In genomic region chr9:104725014-104725413, GRCh38 we compare ENCODE assay signal across 28 cellular contexts. TPM values are rescaled to one million over a fixed set of nuclear protein-coding genes. Genes with fewer than 3 reads are reported as not detected.
A peak's percentile ranks its signal among the peaks of the same experiment; 100 is the strongest.
DNase-seq lines count a peak whose midpoint lies in the region; TF ChIP-seq lines count a peak whose summit lies in the region.
"Had no signal": no experiment of that assay in that cellular context is flagged by ENCODE, and none has a peak within 500 bp of the region (broad histone marks: within the 10 kb centered on the region; RNA-seq: fewer than 3 reads in every experiment).

No MANE protein-coding gene starts in this region.

- no peak for TF ChIP-seq RAD21 in Ishikawa (IDR thresholded peaks at IDR 0.05; ENCODE audit: low read depth)

- TF ChIP-seq EP300 in Ishikawa (IDR thresholded peaks at IDR 0.05; ENCODE audit: borderline replicate concordance) = no peak

- peak; percentile 6 for DNase-seq in NCI-H82 (lab: John Stamatoyannopoulos, UW)
- no peak for DNase-seq in NCI-H82 treated with DMSO at 0.1 percent for 48 hours (lab: John Stamatoyannopoulos, UW; ENCODE audit: unreplicated experiment)
- peak; percentile 6 for DNase-seq in NCI-H345 treated with DMSO at 0.1 percent for 48 hours (lab: John Stamatoyannopoulos, UW; ENCODE audit: unreplicated experiment)
- DNase-seq in myocyte (ENCODE audit: low read depth) = peak; percentile 47
- DNase-seq in activated CD4-positive, alpha-beta T cell treated with anti-CD3 and anti-CD28 coated beads for 48 hours = no peak
- DNase-seq in NCI-H2227 (lab: John Stamatoyannopoulos, UW; ENCODE audit: unreplicated experiment) = no peak
- DNase-seq in SKM-1 (lab: John Stamatoyannopoulos, UW; ENCODE audit: unreplicated experiment) = no peak
- DNase-seq: activated CD4-positive, alpha-beta T cell treated with anti-CD3 and anti-CD28 coated beads for 36 hours; activated naive CD4-positive, alpha-beta T cell treated with anti-CD3 and anti-CD28 coated beads, Interleukin-2, amount 10 ng/mL, durations not matched to agents 7 days and 5 days; CD8-positive, alpha-beta memory T cell; immature natural killer cell; IMR-90; left cardiac atrium; mucosa of descending colon; NCI-H1436; NCI-H2227 treated with DMSO at 0.1 percent for 48 hours; NCI-H774; psoas muscle; stimulated activated CD4-positive, alpha-beta T cell treated with anti-CD3 and anti-CD28 coated beads, Interleukin-4, amount 100 ng/mL, for 24 hours; tibial artery had no signal

TF ChIP-seq in Ishikawa, 13 proteins besides CTCF, POLR2A, EP300 and RAD21:
- TF ChIP-seq CREB1 (IDR thresholded peaks at IDR 0.05; ENCODE audit: low read depth) (no peak), NFIC (IDR thresholded peaks at IDR 0.05) (0 out of 2 replicates have a peak, but pooled peaks have one; percentile 28)

RNA-seq across cellular contexts. Expression of gene NIPSNAP3A, which starts 22.5 kb away (rescaled TPM):
- total RNA-seq in myocyte = 41.7 and 44.8 TPM in 2 replicates
- 30.6 TPM for polyA plus RNA-seq in myocyte (2012)

RNA-seq across cellular contexts. Expression of gene OR13D1, which starts 30.7 kb away (rescaled TPM):
- total RNA-seq in myocyte = not detected in 2 replicates
- not detected for polyA plus RNA-seq in myocyte (2012)
- total RNA-seq: activated CD4-positive, alpha-beta T cell treated with anti-CD3 and anti-CD28 coated beads for 36 hours; activated T-helper 17 cell treated with anti-CD3 and anti-CD28 coated beads, Interleukin-2, amount 50 U/mL, for 72 hours; body of pancreas; CD8-positive, alpha-beta memory T cell; endodermal cell; IMR-90; left cardiac atrium; lung microvascular endothelial cell; mucosa of descending colon; omental fat pad; psoas muscle; sciatic nerve had no signal
- polyA plus RNA-seq: CD8-positive, alpha-beta memory T cell; esophagus; immature natural killer cell; IMR-90; psoas muscle had no signal

RNA-seq across cellular contexts. Expression of gene NIPSNAP3B, which starts 38.9 kb away (rescaled TPM):
- total RNA-seq in myocyte = 1.4 and 2.3 TPM in 2 replicates
- 2.0 TPM for polyA plus RNA-seq in myocyte (2012)
- polyA plus RNA-seq: CD8-positive, alpha-beta memory T cell had no signal

Comparison
In these comparisons a context has a peak if more than half of its experiments do, and no peak if none do; other contexts are left out.
1. DNase-seq: peak in NCI-H82 (single experiment), NCI-H345 treated with DMSO at 0.1 percent for 48 hours (single experiment) and myocyte (single experiment); none in NCI-H82 treated with DMSO at 0.1 percent for 48 hours (single experiment), activated CD4-positive, alpha-beta T cell treated with anti-CD3 and anti-CD28 coated beads for 48 hours (single experiment), NCI-H2227 (single experiment) and SKM-1 (single experiment).